Comparison of ENCODE assay signal across 16 cellular contexts in genomic region chr4:15163284-15163645, GRCh38.
"Had no signal": no experiment of that assay in that cellular context is flagged by ENCODE, and none has a peak within 500 bp of the region (broad histone marks: within the 10 kb centered on the region; RNA-seq: fewer than 3 reads in every experiment).

No MANE protein-coding gene starts in this region.

- H2AFZ ChIP-seq: neural progenitor cell had no signal

- H3K4me3 Mint-ChIP-seq: effector memory CD8-positive, alpha-beta T cell; natural killer cell; neural progenitor cell; type B pancreatic cell had no signal

- H3K9ac ChIP-seq: neural progenitor cell had no signal

- H3K4me3 ChIP-seq: esophagus squamous epithelium, gastroesophageal sphincter, mucosa of descending colon, neural progenitor cell, ovary, smooth muscle cell, thyroid gland had no signal

- H3K36me3 Mint-ChIP-seq: natural killer cell, neural progenitor cell, type B pancreatic cell had no signal

- H3K9me3 ChIP-seq: esophagus squamous epithelium, gastroesophageal sphincter, mucosa of descending colon, ovary, thyroid gland had no signal

- H3K36me3 ChIP-seq: esophagus squamous epithelium, gastroesophageal sphincter, neural progenitor cell, ovary, thyroid gland had no signal

- H3K9me3 Mint-ChIP-seq: effector memory CD8-positive, alpha-beta T cell; natural killer cell; neural progenitor cell; type B pancreatic cell had no signal

- H3K4me1 ChIP-seq: gastroesophageal sphincter, thyroid gland had no signal

- H3K27me3 ChIP-seq: esophagus squamous epithelium, gastroesophageal sphincter, neural progenitor cell, ovary, thyroid gland had no signal

- H3K27ac Mint-ChIP-seq: effector memory CD8-positive, alpha-beta T cell; natural killer cell; progenitor cell of endocrine pancreas had no signal

- H3K4me1 Mint-ChIP-seq: natural killer cell had no signal

- DNase-seq: cortex of kidney; effector memory CD8-positive, alpha-beta T cell; esophagus squamous epithelium; mucosa of descending colon; natural killer cell; nucleus accumbens; ovary; right cardiac atrium; stimulated activated CD4-positive, alpha-beta T cell treated with anti-CD3 and anti-CD28 coated beads, Interleukin-2, amount 100 ng/mL, for 48 hours; stimulated activated naive CD4-positive, alpha-beta T cell treated with Interleukin-2 at 50 U/mL for 16 hours; thyroid gland had no signal

- H3K4me2 ChIP-seq: smooth muscle cell had no signal

- ATAC-seq: effector memory CD8-positive, alpha-beta T cell; mucosa of descending colon; natural killer cell; right cardiac atrium had no signal

- H3K27ac ChIP-seq: esophagus squamous epithelium, gastroesophageal sphincter, ovary, thyroid gland had no signal
